Comparison of ENCODE assay signal across 7 cellular contexts in genomic region chr11:9758676-9759518, GRCh38.
DNase-seq lines count a peak whose midpoint lies in the region; ATAC-seq and TF ChIP-seq lines count a peak whose summit lies in the region.

No MANE protein-coding gene starts in this region.

- H3K27me3 ChIP-seq in left lung = no peaks in the 10 kb centered on the region

- H3K36me3 ChIP-seq in left lung = no peaks in the 10 kb centered on the region

- TF ChIP-seq CTCF in GM12864 (IDR thresholded peaks at IDR 0.05; ENCODE audit: low read depth, low read length, missing control alignments) (peak; percentile 5), HFF-Myc (IDR thresholded peaks at IDR 0.05; ENCODE audit: low read depth, low read length, missing control alignments) (peak; percentile 21), coronary artery (IDR thresholded peaks at IDR 0.05) (no peak), left lung (IDR thresholded peaks at IDR 0.05) (no peak)

- intact Hi-C loops in left lung (cut with DNase I) = loop anchor here in 1 of 2 donors (5.0 to 10.0 kb wide), 3 partner anchors 144 to 546 kb away; partner anchors contain the start of gene ADM

- H3K27ac ChIP-seq in coronary artery = peak overlapping the region; percentile 70 to 91
- H3K27ac ChIP-seq in left lung = peak overlapping the region; percentile 83 to 90

- no peak for DNase-seq in GM12864 (ENCODE audit: low read depth)
- peak; percentile 35 for DNase-seq in HFF-Myc (ENCODE audit: extremely low read depth, low read depth)
- peak; percentile 59 for DNase-seq in NCI-H146 treated with DMSO at 0.1 percent for 48 hours (lab: John Stamatoyannopoulos, UW; ENCODE audit: unreplicated experiment)
- DNase-seq in activated CD4-positive, alpha-beta T cell treated with anti-CD3 and anti-CD28 coated beads for 48 hours = peak; percentile 71
- DNase-seq in coronary artery (ENCODE audit: low spot score) = no peak
- peak; percentile 80 to 92 for DNase-seq in left lung
- DNase-seq in stimulated activated CD4-positive, alpha-beta T cell treated with anti-CD3 and anti-CD28 coated beads, Interleukin-4, amount 100 ng/mL, for 4 hours = peak; percentile 53 to 56

- ATAC-seq in left lung = peak; percentile 83

- no peaks in the 10 kb centered on the region for H3K9me3 ChIP-seq in left lung

- peak overlapping the region; percentile 83 for H3K4me3 ChIP-seq in GM12864 (ENCODE audit: low read depth, low read length)
- peak overlapping the region; percentile 46 for H3K4me3 ChIP-seq in HFF-Myc (replicated peaks; ENCODE audit: low read depth, low read length)
- peak overlapping the region; percentile 73 for H3K4me3 ChIP-seq in coronary artery
- peak overlapping the region; percentile 62 to 79 for H3K4me3 ChIP-seq in left lung

- peaks cover 6 to 42% of the 10 kb centered on the region in 2 donors for H3K4me1 ChIP-seq in left lung

Comparison
In these comparisons a context has a peak if more than half of its experiments do, and no peak if none do; other contexts are left out.
1. DNase-seq: peak in HFF-Myc (single experiment), NCI-H146 treated with DMSO at 0.1 percent for 48 hours (single experiment), activated CD4-positive, alpha-beta T cell treated with anti-CD3 and anti-CD28 coated beads for 48 hours (single experiment), left lung (2 of 2) and stimulated activated CD4-positive, alpha-beta T cell treated with anti-CD3 and anti-CD28 coated beads, Interleukin-4, amount 100 ng/mL, for 4 hours (2 of 2); none in GM12864 (single experiment) and coronary artery (single experiment).
2. CTCF ChIP-seq: peak in GM12864 (single experiment) and HFF-Myc (single experiment); none in coronary artery (single experiment) and left lung (0 of 2).
3. Peak in every context shown above with its lines, with median percentiles within 50 percentile points of each other: H3K4me3 ChIP-seq.